ENCODE assay signal across 1 cellular context in genomic region chr1:24186993-24187790, GRCh38.
TF ChIP-seq lines count a peak whose summit lies in the region.

TSS of gene IFNLR1 (minus strand) at chr1:24187289. CDS start at chr1:24187248, 41 bp downstream.

TF ChIP-seq in HepG2, 621 proteins besides CTCF, POLR2A, EP300 and RAD21 (continued from another document):
- TF ChIP-seq PLSCR1 (CRISPR knock-in tag; IDR thresholded peaks at IDR 0.05; ENCODE audit: borderline replicate concordance) (no peak), ZNF18 (CRISPR knock-in tag; IDR thresholded peaks at IDR 0.05; ENCODE audit: insufficient replicate concordance) (no peak), PTBP1 (IDR thresholded peaks at IDR 0.05; ENCODE audit: low read depth, low read length, poor library complexity, severe bottlenecking) (no peak), ZNF629 (CRISPR knock-in tag; conservative IDR thresholded peaks at IDR 0.05) (no peak; the same call in 1 of the 2 replicates), ZUFSP (CRISPR knock-in tag; IDR thresholded peaks at IDR 0.05; ENCODE audit: borderline replicate concordance) (no peak), KAT8 (CRISPR knock-in tag; IDR thresholded peaks at IDR 0.05) (0 out of 2 replicates have a peak, but pooled peaks have one; percentile 16), ZNF724P (CRISPR knock-in tag; IDR thresholded peaks at IDR 0.05; ENCODE audit: borderline replicate concordance) (no peak), EZH2 (conservative IDR thresholded peaks at IDR 0.05; ENCODE audit: low read depth, low read length) (no peak), ZNF496 (CRISPR knock-in tag; IDR thresholded peaks at IDR 0.05; ENCODE audit: insufficient replicate concordance) (no peak), ADNP (CRISPR knock-in tag; IDR thresholded peaks at IDR 0.05) (no peak), SMC3 (IDR thresholded peaks at IDR 0.05; ENCODE audit: low read length) (no peak), CREM (IDR thresholded peaks at IDR 0.05) (no peak), CREM (CRISPR knock-in tag; IDR thresholded peaks at IDR 0.05) (no peak), NFYC (CRISPR knock-in tag; IDR thresholded peaks at IDR 0.05) (peak; percentile 50), HNF4G (IDR thresholded peaks at IDR 0.05; ENCODE audit: borderline replicate concordance, low read depth, low read length) (no peak), HNF4G (CRISPR knock-in tag; IDR thresholded peaks at IDR 0.05; ENCODE audit: borderline replicate concordance, low read depth) (no peak), JARID2 (CRISPR knock-in tag; IDR thresholded peaks at IDR 0.05; ENCODE audit: insufficient replicate concordance) (no peak), PITX1 (CRISPR knock-in tag; IDR thresholded peaks at IDR 0.05) (peak; percentile 82; the same call in 1 of the 2 replicates), ATF3 (CRISPR knock-in tag; IDR thresholded peaks at IDR 0.05) (no peak), ZNF256 (CRISPR knock-in tag; conservative IDR thresholded peaks at IDR 0.05) (no peak), HOXA5 (CRISPR knock-in tag; IDR thresholded peaks at IDR 0.05) (no peak), YEATS4 (CRISPR knock-in tag; IDR thresholded peaks at IDR 0.05; ENCODE audit: borderline replicate concordance) (no peak), CERS6 (CRISPR knock-in tag; IDR thresholded peaks at IDR 0.05) (no peak), ZNF260 (CRISPR knock-in tag; IDR thresholded peaks at IDR 0.05; ENCODE audit: borderline replicate concordance, low read depth) (no peak), POLR2G (IDR thresholded peaks at IDR 0.05; ENCODE audit: low read depth, low read length) (peak; percentile 43; the same call in 1 of the 2 replicates), KDM1A (CRISPR knock-in tag; IDR thresholded peaks at IDR 0.05) (no peak), RBM39 (IDR thresholded peaks at IDR 0.05; ENCODE audit: low read depth, low read length, poor library complexity, severe bottlenecking) (no peak), GFI1 (CRISPR knock-in tag; IDR thresholded peaks at IDR 0.05; ENCODE audit: borderline replicate concordance) (0 out of 2 replicates have a peak, but pooled peaks have one; percentile 10), BHLHE40 (IDR thresholded peaks at IDR 0.05; ENCODE audit: low read length) (no peak), GRHL1 (CRISPR knock-in tag; conservative IDR thresholded peaks at IDR 0.05) (no peak), AGO2 (optimal IDR thresholded peaks at IDR 0.05; ENCODE audit: low read depth, low read length) (no peak), ZFP37 (CRISPR knock-in tag; IDR thresholded peaks at IDR 0.05; ENCODE audit: borderline replicate concordance) (no peak), ATM (IDR thresholded peaks at IDR 0.05; ENCODE audit: borderline replicate concordance) (no peak), ZKSCAN8 (CRISPR knock-in tag; IDR thresholded peaks at IDR 0.05; ENCODE audit: borderline replicate concordance) (no peak), THRA (CRISPR knock-in tag; IDR thresholded peaks at IDR 0.05; ENCODE audit: borderline replicate concordance) (0 out of 2 replicates have a peak, but pooled peaks have one; percentile 9), ELK4 (CRISPR knock-in tag; IDR thresholded peaks at IDR 0.05; ENCODE audit: borderline replicate concordance) (no peak), TBX2 (CRISPR knock-in tag; IDR thresholded peaks at IDR 0.05; ENCODE audit: borderline replicate concordance) (no peak), ZNF850 (CRISPR knock-in tag; conservative IDR thresholded peaks at IDR 0.05) (no peak), IRF2 (CRISPR knock-in tag; IDR thresholded peaks at IDR 0.05) (no peak; the same call in 1 of the 2 replicates), ZNF816 (CRISPR knock-in tag; IDR thresholded peaks at IDR 0.05; ENCODE audit: borderline replicate concordance) (no peak), ZNF570 (CRISPR knock-in tag; IDR thresholded peaks at IDR 0.05; ENCODE audit: borderline replicate concordance) (no peak)
TF ChIP-seq in HepG2: peak in this region for 97.
